ENCODE assay signal across 37 cellular contexts in the genomic region with DNA sequence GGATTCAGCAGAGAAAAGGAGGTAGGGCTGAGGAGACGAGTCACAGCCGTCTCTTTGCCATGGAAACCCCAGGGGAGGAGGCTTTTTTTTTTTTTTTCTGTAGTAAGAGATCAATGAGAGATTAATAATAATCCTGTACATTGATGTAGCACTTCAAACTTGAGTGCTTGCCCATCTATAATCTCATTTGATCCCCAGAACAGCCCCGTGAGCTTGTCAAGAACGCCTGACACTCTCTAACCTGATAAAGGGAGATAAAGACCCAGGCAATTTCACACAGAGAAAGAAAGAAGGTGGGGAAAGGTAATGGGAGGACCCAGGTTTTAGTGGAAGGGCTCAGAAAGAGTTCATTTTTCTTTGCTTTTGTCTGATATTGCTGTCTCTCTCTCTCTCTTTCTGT.
"Had no signal": no experiment of that assay in that cellular context is flagged by ENCODE, and none has a peak within 500 bp of the region (broad histone marks: within the 10 kb centered on the region; RNA-seq: fewer than 3 reads in every experiment).

No MANE protein-coding gene starts in this region.

- H3K27ac Mint-ChIP-seq: activated B cell treated with CpG ODN at 0.5 μM for 24 hours; activated CD4-positive, alpha-beta memory T cell treated with anti-CD3 and anti-CD28 coated beads, Interleukin-2, amount 10 ng/mL, durations not matched to agents 7 days and 5 days; activated CD4-positive, alpha-beta T cell treated with anti-CD3 and anti-CD28 coated beads, Interleukin-2, amount 10 ng/mL, durations not matched to agents 7 days and 5 days; activated CD8-positive, alpha-beta memory T cell treated with anti-CD3 and anti-CD28 coated beads, Interleukin-2, amount 10 ng/mL, durations not matched to agents 7 days and 5 days; activated CD8-positive, alpha-beta T cell treated with anti-CD3 and anti-CD28 coated beads, Interleukin-2, amount 10 ng/mL, durations not matched to agents 7 days and 5 days; activated naive CD4-positive, alpha-beta T cell treated with anti-CD3 and anti-CD28 coated beads, Interleukin-2, amount 10 ng/mL, durations not matched to agents 7 days and 5 days; activated naive CD4-positive, alpha-beta T cell treated with anti-CD3 and anti-CD28 coated beads, Interleukin-2, amount 50 U/mL, for 24 hours; activated naive CD8-positive, alpha-beta T cell; activated naive CD8-positive, alpha-beta T cell treated with anti-CD3 and anti-CD28 coated beads, Interleukin-2, amount 10 ng/mL, durations not matched to agents 7 days and 5 days; activated naive CD8-positive, alpha-beta T cell treated with anti-CD3 and anti-CD28 coated beads, Interleukin-2, amount 50 U/mL, for 24 hours; activated T-cell treated with anti-CD3 and anti-CD28 coated beads, Interleukin-2, amount 50 U/mL, for 24 hours; activated T-helper 2 cell treated with anti-CD3 and anti-CD28 coated beads, Interferon-gamma antibody, Interleukin-2, Interleukin-4, amounts not matched to agents 10 μg/mL and 5 μg/mL and 100 μg/mL, durations not matched to agents 14 hours and 24 hours and 36 hours; brain; T-helper 1 cell treated with Interleukin-12 subunit alpha and Interleukin-12 subunit beta and Interleukin-4 antibody, amounts not matched to agents 30 μg/mL and 1 μg/mL, for 36 hours; T-helper 2 cell treated with Interferon-gamma antibody and Interleukin-4, amounts not matched to agents 5 μg/mL and 100 μg/mL, for 36 hours had no signal

- DNase-seq: activated B cell treated with CpG ODN at 0.5 μM for 24 hours; activated CD4-positive, alpha-beta memory T cell treated with anti-CD3 and anti-CD28 coated beads, Interleukin-2, amount 10 ng/mL, durations not matched to agents 7 days and 5 days; activated CD4-positive, alpha-beta T cell treated with anti-CD3 and anti-CD28 coated beads for 48 hours; activated CD4-positive, alpha-beta T cell treated with anti-CD3 and anti-CD28 coated beads, Interleukin-2, amount 10 ng/mL, durations not matched to agents 7 days and 5 days; activated CD4-positive, alpha-beta T cell treated with anti-CD3 and anti-CD28 coated beads, Interleukin-2, amount 50 U/mL, for 48 hours; activated CD4-positive, CD25-positive, alpha-beta regulatory T cell treated with anti-CD3 and anti-CD28 coated beads, Interleukin-2, amount 50 U/mL, for 72 hours; activated CD8-positive, alpha-beta memory T cell treated with anti-CD3 and anti-CD28 coated beads for 24 hours; activated CD8-positive, alpha-beta memory T cell treated with anti-CD3 and anti-CD28 coated beads, Interleukin-2, amount 10 ng/mL, durations not matched to agents 7 days and 5 days; activated CD8-positive, alpha-beta memory T cell treated with anti-CD3 and anti-CD28 coated beads, Interleukin-2, amount 50 U/mL, for 48 hours; activated CD8-positive, alpha-beta T cell treated with anti-CD3 and anti-CD28 coated beads, Interleukin-2, amount 10 ng/mL, durations not matched to agents 7 days and 5 days; activated effector memory CD4-positive, alpha-beta T cell treated with Interleukin-2 at 50 U/mL for 16 hours; activated gamma-delta T cell; activated naive CD4-positive, alpha-beta T cell treated with anti-CD3 and anti-CD28 coated beads, Interleukin-2, amount 10 ng/mL, durations not matched to agents 7 days and 5 days; activated naive CD4-positive, alpha-beta T cell treated with Interleukin-2 at 50 U/mL for 16 hours; activated naive CD8-positive, alpha-beta T cell treated with anti-CD3 and anti-CD28 coated beads, Interleukin-2, amount 10 ng/mL, durations not matched to agents 7 days and 5 days; activated naive CD8-positive, alpha-beta T cell treated with anti-CD3 and anti-CD28 coated beads, Interleukin-2, amount 50 U/mL, for 24 hours; activated T-cell treated with anti-CD3 and anti-CD28 coated beads, Interleukin-2, amount 50 U/mL, for 24 hours; activated T-cell treated with anti-CD3 and anti-CD28 coated beads, Interleukin-2, amount 50 U/mL, for 48 hours; amygdala; anterior cingulate cortex; caudate nucleus; cerebellar nuclear complex; T-helper 1 cell; T-helper 2 cell; T-helper 9 cell had no signal

- H3K4me3 Mint-ChIP-seq: activated B cell treated with CpG ODN at 0.5 μM for 24 hours; activated CD4-positive, alpha-beta memory T cell treated with anti-CD3 and anti-CD28 coated beads, Interleukin-2, amount 10 ng/mL, durations not matched to agents 7 days and 5 days; activated CD4-positive, alpha-beta T cell treated with anti-CD3 and anti-CD28 coated beads, Interleukin-2, amount 10 ng/mL, durations not matched to agents 7 days and 5 days; activated CD8-positive, alpha-beta memory T cell treated with anti-CD3 and anti-CD28 coated beads, Interleukin-2, amount 10 ng/mL, durations not matched to agents 7 days and 5 days; activated CD8-positive, alpha-beta T cell treated with anti-CD3 and anti-CD28 coated beads, Interleukin-2, amount 10 ng/mL, durations not matched to agents 7 days and 5 days; activated naive CD4-positive, alpha-beta T cell treated with anti-CD3 and anti-CD28 coated beads, Interleukin-2, amount 10 ng/mL, durations not matched to agents 7 days and 5 days; activated naive CD4-positive, alpha-beta T cell treated with anti-CD3 and anti-CD28 coated beads, Interleukin-2, amount 50 U/mL, for 24 hours; activated naive CD8-positive, alpha-beta T cell; activated naive CD8-positive, alpha-beta T cell treated with anti-CD3 and anti-CD28 coated beads, Interleukin-2, amount 10 ng/mL, durations not matched to agents 7 days and 5 days; activated naive CD8-positive, alpha-beta T cell treated with anti-CD3 and anti-CD28 coated beads, Interleukin-2, amount 50 U/mL, for 24 hours; activated T-cell treated with anti-CD3 and anti-CD28 coated beads, Interleukin-2, amount 50 U/mL, for 24 hours; brain; central memory CD8-positive, alpha-beta T cell; T-helper 1 cell treated with Interleukin-12 subunit alpha and Interleukin-12 subunit beta and Interleukin-4 antibody, amounts not matched to agents 30 μg/mL and 1 μg/mL, for 36 hours; T-helper 2 cell treated with Interferon-gamma antibody and Interleukin-4, amounts not matched to agents 5 μg/mL and 100 μg/mL, for 36 hours had no signal

- H3K36me3 ChIP-seq: ascending aorta, cardiac muscle cell had no signal

- ATAC-seq: activated CD8-positive, alpha-beta memory T cell treated with anti-CD3 and anti-CD28 coated beads, Interleukin-2, amount 10 ng/mL, durations not matched to agents 7 days and 5 days; activated CD8-positive, alpha-beta T cell treated with anti-CD3 and anti-CD28 coated beads, Interleukin-2, amount 10 ng/mL, durations not matched to agents 7 days and 5 days; activated naive CD8-positive, alpha-beta T cell treated with anti-CD3 and anti-CD28 coated beads, Interleukin-2, amount 50 U/mL, for 24 hours had no signal

- H3K27me3 Mint-ChIP-seq: activated CD4-positive, alpha-beta memory T cell treated with anti-CD3 and anti-CD28 coated beads, Interleukin-2, amount 10 ng/mL, durations not matched to agents 7 days and 5 days; activated CD4-positive, alpha-beta T cell treated with anti-CD3 and anti-CD28 coated beads, Interleukin-2, amount 10 ng/mL, durations not matched to agents 7 days and 5 days; activated CD8-positive, alpha-beta memory T cell treated with anti-CD3 and anti-CD28 coated beads, Interleukin-2, amount 10 ng/mL, durations not matched to agents 7 days and 5 days; activated naive CD4-positive, alpha-beta T cell treated with anti-CD3 and anti-CD28 coated beads, Interleukin-2, amount 10 ng/mL, durations not matched to agents 7 days and 5 days; activated naive CD8-positive, alpha-beta T cell treated with anti-CD3 and anti-CD28 coated beads, Interleukin-2, amount 10 ng/mL, durations not matched to agents 7 days and 5 days had no signal

- H3K36me3 Mint-ChIP-seq: activated CD8-positive, alpha-beta memory T cell treated with anti-CD3 and anti-CD28 coated beads, Interleukin-2, amount 10 ng/mL, durations not matched to agents 7 days and 5 days; activated naive CD4-positive, alpha-beta T cell treated with anti-CD3 and anti-CD28 coated beads, Interleukin-2, amount 10 ng/mL, durations not matched to agents 7 days and 5 days; activated naive CD8-positive, alpha-beta T cell; activated naive CD8-positive, alpha-beta T cell treated with anti-CD3 and anti-CD28 coated beads, Interleukin-2, amount 10 ng/mL, durations not matched to agents 7 days and 5 days; brain had no signal

- H3K27me3 ChIP-seq: ascending aorta, cardiac muscle cell had no signal

- H3K4me1 ChIP-seq: ascending aorta had no signal

- H3K4me3 ChIP-seq: ascending aorta, cardiac muscle cell had no signal

- FAIRE-seq: bronchial epithelial cell, TTC549 had no signal

- H3K27ac ChIP-seq: ascending aorta, cardiac muscle cell, VCaP had no signal

- H3K4me1 Mint-ChIP-seq: activated B cell treated with CpG ODN at 0.5 μM for 24 hours; activated CD4-positive, alpha-beta memory T cell treated with anti-CD3 and anti-CD28 coated beads, Interleukin-2, amount 10 ng/mL, durations not matched to agents 7 days and 5 days; activated CD4-positive, alpha-beta T cell treated with anti-CD3 and anti-CD28 coated beads, Interleukin-2, amount 10 ng/mL, durations not matched to agents 7 days and 5 days; activated CD8-positive, alpha-beta memory T cell treated with anti-CD3 and anti-CD28 coated beads, Interleukin-2, amount 10 ng/mL, durations not matched to agents 7 days and 5 days; activated naive CD4-positive, alpha-beta T cell treated with anti-CD3 and anti-CD28 coated beads, Interleukin-2, amount 10 ng/mL, durations not matched to agents 7 days and 5 days; activated naive CD4-positive, alpha-beta T cell treated with anti-CD3 and anti-CD28 coated beads, Interleukin-2, amount 50 U/mL, for 24 hours; activated naive CD8-positive, alpha-beta T cell treated with anti-CD3 and anti-CD28 coated beads, Interleukin-2, amount 10 ng/mL, durations not matched to agents 7 days and 5 days; activated naive CD8-positive, alpha-beta T cell treated with anti-CD3 and anti-CD28 coated beads, Interleukin-2, amount 50 U/mL, for 24 hours; central memory CD8-positive, alpha-beta T cell had no signal
